Comparison of ENCODE assay signal across 8 cellular contexts in genomic region chr5:179818746-179819295, GRCh38. TPM values are rescaled to one million over a fixed set of nuclear protein-coding genes. Genes with fewer than 3 reads are reported as not detected.
DNase-seq lines count a peak whose midpoint lies in the region; ATAC-seq and TF ChIP-seq lines count a peak whose summit lies in the region.

No MANE protein-coding gene starts in this region.

- peak overlapping the region; percentile 90 for H3K27ac Mint-ChIP-seq in activated CD4-positive, alpha-beta T cell treated with anti-CD3 and anti-CD28 coated beads, Interleukin-2, amount 10 ng/mL, durations not matched to agents 24 days and 14 days

- H3K27me3 Mint-ChIP-seq in activated CD4-positive, alpha-beta T cell treated with anti-CD3 and anti-CD28 coated beads, Interleukin-2, amount 10 ng/mL, durations not matched to agents 24 days and 14 days: no peaks in the 10 kb centered on the region

- no peaks in the 10 kb centered on the region for H3K27me3 ChIP-seq in left lung

- H3K4me1 Mint-ChIP-seq in activated CD4-positive, alpha-beta T cell treated with anti-CD3 and anti-CD28 coated beads, Interleukin-2, amount 10 ng/mL, durations not matched to agents 24 days and 14 days: peaks cover 32% of the 10 kb centered on the region

- TF ChIP-seq CTCF in coronary artery (IDR thresholded peaks at IDR 0.05) (no peak), left lung (IDR thresholded peaks at IDR 0.05) (peak in 1 of 2 donors; percentile 13)

- H3K9me3 Mint-ChIP-seq in activated CD4-positive, alpha-beta T cell treated with anti-CD3 and anti-CD28 coated beads, Interleukin-2, amount 10 ng/mL, durations not matched to agents 24 days and 14 days: no peaks in the 10 kb centered on the region

- H3K27ac ChIP-seq in coronary artery (peak overlapping the region; percentile 100), left lung (peak overlapping the region; percentile 98 to 100)

- DNase-seq in NCI-H2171 treated with DMSO at 0.1 percent for 48 hours (lab: John Stamatoyannopoulos, UW) (peak; percentile 35), NCI-H2171 (lab: John Stamatoyannopoulos, UW) (no peak), NCI-H146 treated with DMSO at 0.1 percent for 48 hours (lab: John Stamatoyannopoulos, UW; ENCODE audit: unreplicated experiment) (peak; percentile 27), coronary artery (ENCODE audit: low spot score) (peak; percentile 96), left lung (peak; percentile 98 to 99)
- peak; percentile 96 for DNase-seq in activated CD4-positive, alpha-beta T cell treated with anti-CD3 and anti-CD28 coated beads, Interleukin-2, amount 10 ng/mL, durations not matched to agents 24 days and 14 days
- DNase-seq in stimulated activated CD4-positive, alpha-beta T cell treated with anti-CD3 and anti-CD28 coated beads, Interleukin-2, amount 100 ng/mL, for 4 hours (ENCODE audit: low read depth): peak; percentile 62

- ATAC-seq in HG02798 (IDR thresholded peaks at IDR 0.05; ENCODE audit: poor library complexity, unreplicated experiment) (peak; percentile 65), left lung (peak; percentile 71)

- H3K4me3 Mint-ChIP-seq in activated CD4-positive, alpha-beta T cell treated with anti-CD3 and anti-CD28 coated beads, Interleukin-2, amount 10 ng/mL, durations not matched to agents 24 days and 14 days: peak overlapping the region; percentile 79

- peaks cover 4 to 26% of the 10 kb centered on the region in 2 donors for H3K36me3 ChIP-seq in left lung

- H3K9me3 ChIP-seq in left lung: no peaks in the 10 kb centered on the region

- H3K36me3 Mint-ChIP-seq in activated CD4-positive, alpha-beta T cell treated with anti-CD3 and anti-CD28 coated beads, Interleukin-2, amount 10 ng/mL, durations not matched to agents 24 days and 14 days (ENCODE audit: low read depth): peaks cover 33% of the 10 kb centered on the region

- H3K4me1 ChIP-seq in left lung: peaks cover 37 to 64% of the 10 kb centered on the region in 2 donors

- H3K4me3 ChIP-seq in coronary artery (peak overlapping the region; percentile 96), left lung (peak overlapping the region; percentile 17 to 96)

- intact Hi-C loops in activated CD4-positive, alpha-beta T cell treated with anti-CD3 and anti-CD28 coated beads, Interleukin-2, amount 10 ng/mL, durations not matched to agents 24 days and 14 days (cut with micrococcal nuclease): no loop called here
- intact Hi-C loops in left lung (cut with DNase I): no loop called here

RNA-seq across cellular contexts. Expression of gene SQSTM1, which starts 1.9 kb away (rescaled TPM):
- 177 and 183 TPM in 2 replicates for total RNA-seq in activated CD4-positive, alpha-beta T cell treated with anti-CD3 and anti-CD28 coated beads, Interleukin-2, amount 10 ng/mL, durations not matched to agents 24 days and 14 days
- 100 to 1,000 TPM; 505 to 637 TPM for total RNA-seq in left lung

RNA-seq across cellular contexts. Expression of gene MGAT4B, which starts 12.2 kb away (rescaled TPM):
- 126 and 134 TPM in 2 replicates for total RNA-seq in activated CD4-positive, alpha-beta T cell treated with anti-CD3 and anti-CD28 coated beads, Interleukin-2, amount 10 ng/mL, durations not matched to agents 24 days and 14 days
- total RNA-seq in left lung: 100 to 1,000 TPM; 142 to 191 TPM

RNA-seq across cellular contexts. Expression of gene LTC4S, which starts 25.0 kb away (rescaled TPM):
- total RNA-seq in activated CD4-positive, alpha-beta T cell treated with anti-CD3 and anti-CD28 coated beads, Interleukin-2, amount 10 ng/mL, durations not matched to agents 24 days and 14 days: 0.88 and 1.6 TPM in 2 replicates
- 10 to 100 TPM; 16.4 to 19.6 TPM for total RNA-seq in left lung

RNA-seq across cellular contexts. Expression of gene MRNIP, which starts 39.8 kb away (rescaled TPM):
- 27.6 and 27.8 TPM in 2 replicates for total RNA-seq in activated CD4-positive, alpha-beta T cell treated with anti-CD3 and anti-CD28 coated beads, Interleukin-2, amount 10 ng/mL, durations not matched to agents 24 days and 14 days
- 10 to 100 TPM; 16.9 to 18.2 TPM for total RNA-seq in left lung
